Comparison of ENCODE assay signal across 25 cellular contexts in genomic region chr11:74403607-74404006, GRCh38.
"Had no signal": no experiment of that assay in that cellular context is flagged by ENCODE, and none has a peak within 500 bp of the region (broad histone marks: within the 10 kb centered on the region; RNA-seq: fewer than 3 reads in every experiment).

No MANE protein-coding gene starts in this region.

- ATAC-seq: activated CD4-positive, CD25-positive, alpha-beta regulatory T cell treated with anti-CD3 and anti-CD28 coated beads, Interleukin-2, amount 50 U/mL, for 24 hours; activated CD8-positive, alpha-beta T cell treated with anti-CD3 and anti-CD28 coated beads for 36 hours; activated T-cell treated with anti-CD3 and anti-CD28 coated beads, Interleukin-2, amount 50 U/mL, for 72 hours; body of pancreas; K562; Panc1; Right ventricle myocardium inferior had no signal

- DNase-seq: activated CD4-positive, alpha-beta T cell treated with anti-CD3 and anti-CD28 coated beads for 4 hours; activated CD8-positive, alpha-beta memory T cell treated with anti-CD3 and anti-CD28 coated beads, Interleukin-2, amount 50 U/mL, for 4 hours; activated CD8-positive, alpha-beta T cell treated with anti-CD3 and anti-CD28 coated beads for 36 hours; activated gamma-delta T cell treated with Interleukin-2 at 50 U/mL for 16 hours; activated naive CD4-positive, alpha-beta T cell treated with anti-CD3 and anti-CD28 coated beads, Interleukin-2, amount 50 U/mL, for 16 hours; activated T-cell treated with anti-CD3 and anti-CD28 coated beads, Interleukin-2, amount 50 U/mL, for 72 hours; aorta; body of pancreas; central memory CD4-positive, alpha-beta T cell; Kasumi-1; NCI-H1092; NCI-H1417; NCI-H1930; NCI-H2107; NCI-H2171 treated with DMSO at 0.1 percent for 48 hours; NCI-H226; NCI-H510A; NCI-H526 treated with DMSO at 0.1 percent for 48 hours; NK-92 treated with Interleukin-12 subunit alpha and Interleukin-12 subunit beta, amount 100 ng/mL, for 24 hours; OCI-M1; RPMI8226 had no signal

- H3K4me1 ChIP-seq: body of pancreas had no signal

- H3K9me3 ChIP-seq: body of pancreas had no signal

- H3K27ac ChIP-seq: body of pancreas had no signal

- H3K4me3 ChIP-seq: body of pancreas, K562 had no signal

- H3K27me3 ChIP-seq: body of pancreas had no signal
